34 cellular contexts compared by ENCODE assay signal in genomic region chr3:114176890-114177289, GRCh38. TPM values are rescaled to one million over a fixed set of nuclear protein-coding genes. Genes with fewer than 3 reads are reported as not detected.
"Had no signal": no experiment of that assay in that cellular context is flagged by ENCODE, and none has a peak within 500 bp of the region (broad histone marks: within the 10 kb centered on the region; RNA-seq: fewer than 3 reads in every experiment).

No MANE protein-coding gene starts in this region.

- H3K27ac Mint-ChIP-seq: activated CD4-positive, alpha-beta memory T cell treated with anti-CD3 and anti-CD28 coated beads for 36 hours; activated CD8-positive, alpha-beta memory T cell treated with anti-CD3 and anti-CD28 coated beads, Interleukin-2, amount 10 ng/mL, durations not matched to agents 7 days and 5 days; activated CD8-positive, alpha-beta T cell treated with anti-CD3 and anti-CD28 coated beads, Interleukin-2, amount 10 ng/mL, durations not matched to agents 7 days and 5 days; activated naive CD4-positive, alpha-beta T cell treated with anti-CD3 and anti-CD28 coated beads for 36 hours; activated naive CD4-positive, alpha-beta T cell treated with anti-CD3 and anti-CD28 coated beads, Interleukin-2, amount 50 U/mL, for 24 hours; activated naive CD8-positive, alpha-beta T cell treated with anti-CD3 and anti-CD28 coated beads, Interleukin-2, amount 10 ng/mL, durations not matched to agents 7 days and 5 days; activated T-helper 2 cell treated with anti-CD3 and anti-CD28 coated beads, Interferon-gamma antibody, Interleukin-2, Interleukin-4, amounts not matched to agents 10 μg/mL and 5 μg/mL and 100 μg/mL, durations not matched to agents 14 hours and 24 hours and 36 hours; brain; dendritic cell treated with granulocyte-macrophage colony-stimulating factor and Interleukin-4, amounts not matched to agents 40 ng/mL and 50 ng/mL, for 4 days; endodermal cell; T-helper 17 cell; T-helper 2 cell treated with Interferon-gamma antibody and Interleukin-4, amounts not matched to agents 5 μg/mL and 100 μg/mL, for 36 hours had no signal

- H3K4me1 ChIP-seq: ascending aorta, breast epithelium, foreskin keratinocyte, gastrocnemius medialis had no signal

- H3K4me3 Mint-ChIP-seq: activated CD4-positive, alpha-beta memory T cell treated with anti-CD3 and anti-CD28 coated beads for 36 hours; activated CD8-positive, alpha-beta memory T cell treated with anti-CD3 and anti-CD28 coated beads, Interleukin-2, amount 10 ng/mL, durations not matched to agents 7 days and 5 days; activated CD8-positive, alpha-beta T cell treated with anti-CD3 and anti-CD28 coated beads, Interleukin-2, amount 10 ng/mL, durations not matched to agents 7 days and 5 days; activated naive CD4-positive, alpha-beta T cell treated with anti-CD3 and anti-CD28 coated beads for 36 hours; activated naive CD4-positive, alpha-beta T cell treated with anti-CD3 and anti-CD28 coated beads, Interleukin-2, amount 50 U/mL, for 24 hours; activated naive CD8-positive, alpha-beta T cell treated with anti-CD3 and anti-CD28 coated beads, Interleukin-2, amount 10 ng/mL, durations not matched to agents 7 days and 5 days; central memory CD8-positive, alpha-beta T cell; dendritic cell treated with granulocyte-macrophage colony-stimulating factor and Interleukin-4, amounts not matched to agents 40 ng/mL and 50 ng/mL, for 4 days; endodermal cell; T-helper 17 cell; T-helper 2 cell treated with Interferon-gamma antibody and Interleukin-4, amounts not matched to agents 5 μg/mL and 100 μg/mL, for 36 hours had no signal

- H3K36me3 ChIP-seq: ascending aorta, breast epithelium, cardiac muscle cell, gastrocnemius medialis, heart left ventricle had no signal

- H3K27me3 ChIP-seq: ascending aorta, breast epithelium, cardiac muscle cell, foreskin keratinocyte, gastrocnemius medialis had no signal

- H3K4me3 ChIP-seq: ascending aorta, breast epithelium, cardiac muscle cell, coronary artery, dorsolateral prefrontal cortex, gastrocnemius medialis, heart left ventricle had no signal

- DNase-seq: activated CD4-positive, alpha-beta memory T cell treated with anti-CD3 and anti-CD28 coated beads for 36 hours; activated CD4-positive, alpha-beta T cell treated with anti-CD3 and anti-CD28 coated beads for 1 hour; activated CD4-positive, alpha-beta T cell treated with anti-CD3 and anti-CD28 coated beads for 48 hours; activated CD8-positive, alpha-beta memory T cell treated with anti-CD3 and anti-CD28 coated beads, Interleukin-2, amount 10 ng/mL, durations not matched to agents 7 days and 5 days; activated CD8-positive, alpha-beta memory T cell treated with anti-CD3 and anti-CD28 coated beads, Interleukin-2, amount 50 U/mL, for 4 hours; activated CD8-positive, alpha-beta T cell treated with anti-CD3 and anti-CD28 coated beads, Interleukin-2, amount 10 ng/mL, durations not matched to agents 7 days and 5 days; activated effector memory CD4-positive, alpha-beta T cell treated with anti-CD3 and anti-CD28 coated beads, Interleukin-2, amount 50 U/mL, for 16 hours; activated naive CD4-positive, alpha-beta T cell treated with anti-CD3 and anti-CD28 coated beads for 36 hours; activated naive CD8-positive, alpha-beta T cell treated with anti-CD3 and anti-CD28 coated beads, Interleukin-2, amount 10 ng/mL, durations not matched to agents 7 days and 5 days; activated T-cell treated with anti-CD3 and anti-CD28 coated beads, Interleukin-2, amount 50 U/mL, for 1 hour; dorsolateral prefrontal cortex; effector memory CD4-positive, alpha-beta T cell; endodermal cell; foreskin keratinocyte; gastrocnemius medialis; glutamatergic neuron; heart left ventricle; T-helper 1 cell; T-helper 17 cell; T1000 had no signal

- H3K9me3 ChIP-seq: ascending aorta, breast epithelium, gastrocnemius medialis, heart left ventricle had no signal

- H3K27ac ChIP-seq: ascending aorta, breast epithelium, coronary artery, dorsolateral prefrontal cortex, foreskin keratinocyte, gastrocnemius medialis, heart left ventricle had no signal

- H3K9me3 Mint-ChIP-seq: activated CD4-positive, alpha-beta memory T cell treated with anti-CD3 and anti-CD28 coated beads for 36 hours; activated naive CD4-positive, alpha-beta T cell treated with anti-CD3 and anti-CD28 coated beads for 36 hours; activated naive CD4-positive, alpha-beta T cell treated with anti-CD3 and anti-CD28 coated beads, Interleukin-2, amount 50 U/mL, for 24 hours; activated naive CD8-positive, alpha-beta T cell treated with anti-CD3 and anti-CD28 coated beads, Interleukin-2, amount 10 ng/mL, durations not matched to agents 7 days and 5 days; activated T-helper 2 cell treated with anti-CD3 and anti-CD28 coated beads, Interferon-gamma antibody, Interleukin-2, Interleukin-4, amounts not matched to agents 10 μg/mL and 5 μg/mL and 100 μg/mL, durations not matched to agents 14 hours and 24 hours and 36 hours; central memory CD8-positive, alpha-beta T cell; dendritic cell treated with granulocyte-macrophage colony-stimulating factor and Interleukin-4, amounts not matched to agents 40 ng/mL and 50 ng/mL, for 4 days; endodermal cell; T-helper 2 cell treated with Interferon-gamma antibody and Interleukin-4, amounts not matched to agents 5 μg/mL and 100 μg/mL, for 36 hours had no signal

- H3K36me3 Mint-ChIP-seq: activated CD4-positive, alpha-beta memory T cell treated with anti-CD3 and anti-CD28 coated beads for 36 hours; activated CD8-positive, alpha-beta memory T cell treated with anti-CD3 and anti-CD28 coated beads, Interleukin-2, amount 10 ng/mL, durations not matched to agents 7 days and 5 days; activated naive CD4-positive, alpha-beta T cell treated with anti-CD3 and anti-CD28 coated beads, Interleukin-2, amount 50 U/mL, for 24 hours; brain had no signal

- H3K4me1 Mint-ChIP-seq: brain, endodermal cell had no signal

- H3K27me3 Mint-ChIP-seq: brain; central memory CD8-positive, alpha-beta T cell had no signal

- ATAC-seq: activated CD8-positive, alpha-beta memory T cell treated with anti-CD3 and anti-CD28 coated beads, Interleukin-2, amount 10 ng/mL, durations not matched to agents 7 days and 5 days; activated CD8-positive, alpha-beta T cell treated with anti-CD3 and anti-CD28 coated beads, Interleukin-2, amount 10 ng/mL, durations not matched to agents 7 days and 5 days; esophagus mucosa; foreskin keratinocyte; gastrocnemius medialis; heart left ventricle; T-helper 17 cell had no signal

RNA-seq across cellular contexts. Expression of gene DRD3, which starts 2.0 kb away (rescaled TPM):
- total RNA-seq: activated CD4-positive, alpha-beta memory T cell treated with anti-CD3 and anti-CD28 coated beads for 36 hours; activated CD8-positive, alpha-beta memory T cell treated with anti-CD3 and anti-CD28 coated beads for 36 hours; activated CD8-positive, alpha-beta memory T cell treated with anti-CD3 and anti-CD28 coated beads, Interleukin-2, amount 10 ng/mL, durations not matched to agents 7 days and 5 days; activated CD8-positive, alpha-beta T cell treated with anti-CD3 and anti-CD28 coated beads, Interleukin-2, amount 10 ng/mL, durations not matched to agents 7 days and 5 days; activated naive CD4-positive, alpha-beta T cell treated with anti-CD3 and anti-CD28 coated beads for 36 hours; ascending aorta; breast epithelium; cerebellum; endodermal cell; epithelial cell of proximal tubule; esophagus mucosa; foreskin keratinocyte; gastrocnemius medialis; heart left ventricle; T-helper 17 cell had no signal
- polyA plus RNA-seq: cardiac muscle cell, foreskin keratinocyte, heart left ventricle had no signal
